Comparison of ENCODE assay signal across 11 cellular contexts in the genomic region with DNA sequence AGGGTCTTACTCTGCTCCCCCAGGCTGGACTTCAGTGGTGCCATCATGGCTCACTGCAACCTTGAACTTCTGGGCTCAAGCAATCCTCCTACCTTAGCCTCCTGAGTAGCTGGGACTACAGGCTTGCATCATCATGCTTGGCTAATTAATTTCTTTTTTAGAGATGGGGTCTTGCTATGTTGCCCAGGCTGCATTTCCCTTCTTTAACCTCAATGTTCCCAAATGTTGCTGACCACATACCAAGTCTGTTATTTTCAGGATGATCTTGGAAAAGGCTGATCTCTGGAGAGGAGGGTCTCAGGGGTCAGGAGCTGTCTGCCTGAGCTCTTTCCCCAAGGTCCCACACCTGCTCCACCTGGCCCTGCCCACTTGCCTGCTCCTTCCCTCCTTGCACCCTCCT. TPM values are rescaled to one million over a fixed set of nuclear protein-coding genes. Genes with fewer than 3 reads are reported as not detected.
"Had no signal": no experiment of that assay in that cellular context is flagged by ENCODE, and none has a peak within 500 bp of the region (broad histone marks: within the 10 kb centered on the region; RNA-seq: fewer than 3 reads in every experiment).

No MANE protein-coding gene starts in this region.

- ATAC-seq: GM23338 had no signal

- H2AFZ ChIP-seq: GM23338 had no signal

- H3K4me3 ChIP-seq: GM23338 had no signal

- FAIRE-seq: H1, H54 had no signal

- H3K9ac ChIP-seq: KMS-11 had no signal

- H3K27ac ChIP-seq: HL-60, KMS-11 had no signal

- H3K4me2 ChIP-seq: GM23338, KMS-11 had no signal

- DNase-seq: H9, HCEC 1CT, HFFc6, IMR-90, KBM-7 had no signal

RNA-seq across cellular contexts. Expression of gene CACNA1F, which starts 13.0 kb away (rescaled TPM):
- total RNA-seq: HFFc6, HT1080, IMR-90 had no signal
- polyA plus RNA-seq: IMR-90 had no signal

RNA-seq across cellular contexts. Expression of gene FOXP3, which starts 44.4 kb away (rescaled TPM):
- total RNA-seq: HT1080, IMR-90 had no signal
